Comparison of ENCODE assay signal across 4 cellular contexts in genomic region chr16:70118776-70119175, GRCh38. TPM values are rescaled to one million over a fixed set of nuclear protein-coding genes. Genes with fewer than 3 reads are reported as not detected.
"Had no signal": no experiment of that assay in that cellular context is flagged by ENCODE, and none has a peak within 500 bp of the region (broad histone marks: within the 10 kb centered on the region; RNA-seq: fewer than 3 reads in every experiment).

No MANE protein-coding gene starts in this region.

RNA-seq across cellular contexts. Expression of gene CLEC18C, which starts 54.8 kb away (rescaled TPM):
- total RNA-seq: activated naive CD4-positive, alpha-beta T cell treated with anti-CD3 and anti-CD28 coated beads, Interleukin-2, amount 50 U/mL, for 72 hours; ascending aorta; bronchial epithelial cell; Right ventricle myocardium inferior had no signal
